Comparison of ENCODE assay signal across 1 cellular context in genomic region chr11:67291481-67292381, GRCh38.
A peak's percentile ranks its signal among the peaks of the same experiment; 100 is the strongest.
TF ChIP-seq lines count a peak whose summit lies in the region.

No MANE protein-coding gene starts in this region.

TF ChIP-seq in GM12878, 131 proteins besides CTCF, POLR2A, EP300 and RAD21:
- no peak for TF ChIP-seq FOS (IDR thresholded peaks at IDR 0.05; ENCODE audit: borderline replicate concordance, extremely low read depth, insufficient read length)
- peak; percentile 25; the same call in 1 of the 2 replicates for TF ChIP-seq POLR2AphosphoS5 (IDR thresholded peaks at IDR 0.05; ENCODE audit: low read length)
TF ChIP-seq in GM12878: peak in this region for 1.
